In the genomic region with DNA sequence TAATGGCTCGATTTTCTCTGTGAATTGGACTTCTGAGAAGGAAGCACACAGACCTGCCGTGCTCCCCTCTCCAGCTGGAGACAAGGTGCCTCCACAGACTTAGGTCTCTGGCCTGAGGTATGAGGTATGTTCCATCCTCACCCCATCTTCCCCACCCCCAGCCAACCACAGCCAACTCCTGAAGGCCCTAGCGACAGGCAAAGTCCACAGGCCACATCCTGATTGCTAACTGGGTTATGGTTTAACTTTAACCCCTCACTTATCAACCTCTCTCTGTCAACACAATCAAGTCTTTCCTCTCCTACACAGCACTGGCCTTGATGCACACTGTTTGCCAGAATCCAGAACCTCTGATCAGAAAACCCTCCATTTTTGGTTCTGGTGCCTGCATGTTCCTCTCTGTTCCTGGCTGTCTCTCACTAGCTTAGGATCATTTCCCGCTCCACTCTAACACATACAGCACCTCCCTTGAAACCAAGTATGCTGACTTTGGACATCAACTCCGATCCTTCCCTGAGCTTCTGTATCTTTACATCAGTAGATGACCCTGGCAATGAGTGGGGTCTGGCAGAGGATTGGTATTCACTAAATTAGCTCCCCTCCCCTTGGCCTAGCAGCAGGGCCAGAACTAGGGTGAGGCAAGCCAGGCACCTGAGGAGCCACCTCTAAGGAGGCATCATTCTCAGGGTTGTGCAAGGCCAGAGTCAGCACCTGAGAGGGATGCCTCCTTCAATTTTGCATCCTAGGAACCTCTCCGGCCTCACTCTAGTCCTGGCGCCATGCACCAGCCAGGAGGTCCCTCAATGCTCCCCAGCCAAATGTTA, we compare ENCODE assay signal across 11 cellular contexts. TPM values are rescaled to one million over a fixed set of nuclear protein-coding genes. Genes with fewer than 3 reads are reported as not detected.
DNase-seq lines count a peak whose midpoint lies in the region; ATAC-seq and TF ChIP-seq lines count a peak whose summit lies in the region.
"Had no signal": no experiment of that assay in that cellular context is flagged by ENCODE, and none has a peak within 500 bp of the region (broad histone marks: within the 10 kb centered on the region; RNA-seq: fewer than 3 reads in every experiment).

No MANE protein-coding gene starts in this region.

- H3K79me2 ChIP-seq in Loucy (ENCODE audit: insufficient read depth, low read length), result no peaks in the 10 kb centered on the region

- no peaks in the 10 kb centered on the region for H3K27me3 Mint-ChIP-seq in naive thymus-derived CD8-positive, alpha-beta T cell
- peaks cover 4% of the 10 kb centered on the region for H3K27me3 Mint-ChIP-seq in MCF 10A (ENCODE audit: insufficient read depth, unreplicated experiment)

- H3K4me1 Mint-ChIP-seq in naive thymus-derived CD8-positive, alpha-beta T cell, result peaks cover 17 to 39% (median 29%) of the 10 kb centered on the region in 4 donors
- no peaks in the 10 kb centered on the region for H3K4me1 Mint-ChIP-seq in MCF 10A (ENCODE audit: insufficient read depth, unreplicated experiment)

- H3K9me3 Mint-ChIP-seq in naive thymus-derived CD8-positive, alpha-beta T cell, result peaks cover 0 to 3% (median 0%) of the 10 kb centered on the region in 9 donors
- H3K9me3 Mint-ChIP-seq in MCF 10A (ENCODE audit: unreplicated experiment), result no peaks in the 10 kb centered on the region

- H3K4me3 Mint-ChIP-seq in naive thymus-derived CD8-positive, alpha-beta T cell, result no peak overlapping the region
- no peak overlapping the region for H3K4me3 Mint-ChIP-seq in MCF 10A (ENCODE audit: unreplicated experiment)

- no peak overlapping the region for H3K27ac Mint-ChIP-seq in naive thymus-derived CD8-positive, alpha-beta T cell
- H3K27ac Mint-ChIP-seq in MCF 10A (ENCODE audit: low read depth, unreplicated experiment), result no peak overlapping the region

- DNase-seq in activated T-helper 1 cell treated with Interleukin-2 at 50 U/mL for 16 hours (ENCODE audit: low read depth) (peak; percentile 41), omental fat pad (ENCODE audit: low spot score) (no peak), HEK293T (ENCODE audit: extremely low spot score) (no peak), MCF 10A (ENCODE audit: unreplicated experiment) (no peak)
- peak in 8 of 10 donors; percentile 26 to 80 (median 62) for DNase-seq in naive thymus-derived CD8-positive, alpha-beta T cell
- DNase-seq: COR-L47, NCI-H1417 had no signal

- no TSS peak for BruUV-seq in MCF 10A (replicated peaks; lab: Mats Ljungman, UMichigan)

- peaks cover 20% of the 10 kb centered on the region for H3K4me1 ChIP-seq in Loucy (ENCODE audit: insufficient read depth, low read length, poor library complexity, severe bottlenecking)

- peaks cover 11 to 26% (median 21%) of the 10 kb centered on the region in 3 donors for H3K36me3 Mint-ChIP-seq in naive thymus-derived CD8-positive, alpha-beta T cell
- H3K36me3 Mint-ChIP-seq in MCF 10A (ENCODE audit: insufficient read depth, unreplicated experiment), result no peaks in the 10 kb centered on the region

- peak overlapping the region; percentile 19; the same call in 1 of the 2 replicates for H2AFZ ChIP-seq in Loucy (ENCODE audit: low read length)

- CTCF ChIA-PET in HEK293T (lab: Yijun Ruan, JAX), result interaction anchor here (0.6 to 1.2 kb wide), 3 partner anchors 9 to 151 kb away, joined by 3 to 16 read pairs (median 4); no protein-coding TSS in a partner anchor
- CTCF ChIA-PET in MCF 10A (lab: Yijun Ruan, JAX), result interaction anchor here (0.5 to 1.1 kb wide), 5 partner anchors 31 to 150 kb away, joined by 3 to 5 read pairs (median 3); no protein-coding TSS in a partner anchor

- TF ChIP-seq CTCF in Loucy (conservative IDR thresholded peaks at IDR 0.05; ENCODE audit: low read length), result no peak
- TF ChIP-seq CTCF in omental fat pad (IDR thresholded peaks at IDR 0.05), result no peak
- no peak for TF ChIP-seq CTCF in MCF 10A (IDR thresholded peaks at IDR 0.05; ENCODE audit: unreplicated experiment)

- no peaks in the 10 kb centered on the region for H3F3A ChIP-seq in Loucy (ENCODE audit: low read depth)

- no peak overlapping the region for H3K4me3 ChIP-seq in Loucy (ENCODE audit: low read length, poor library complexity, severe bottlenecking)
- H3K4me3 ChIP-seq: tibial nerve had no signal

- H3K9ac ChIP-seq in Loucy (ENCODE audit: low read depth, low read length, poor library complexity, severe bottlenecking), result no peak overlapping the region

- H4K20me1 ChIP-seq in Loucy (ENCODE audit: insufficient read depth, low read length, poor library complexity, severe bottlenecking), result no peaks in the 10 kb centered on the region

- ATAC-seq in GM18508 (IDR thresholded peaks at IDR 0.05; ENCODE audit: insufficient read depth, unreplicated experiment) (peak; percentile 53), omental fat pad (ENCODE audit: low FRiP score) (no peak), GM21390 (IDR thresholded peaks at IDR 0.05; ENCODE audit: unreplicated experiment) (no peak)
- peak; percentile 43 to 65 for ATAC-seq in naive thymus-derived CD8-positive, alpha-beta T cell

- H3K27me3 ChIP-seq in Loucy (ENCODE audit: insufficient read depth, low read length, poor library complexity, severe bottlenecking), result no peaks in the 10 kb centered on the region
- H3K27me3 ChIP-seq: tibial nerve had no signal

- H3K9me2 ChIP-seq in Loucy (replicated peaks; ENCODE audit: low read depth, low read length), result no peaks in the 10 kb centered on the region

- POLR2A ChIA-PET in naive thymus-derived CD8-positive, alpha-beta T cell (lab: Charles Lee), result interaction anchor here (0.5 to 2.6 kb wide), 20 partner anchors 10 to 802 kb away, joined by 3 to 34 read pairs (median 4); a partner anchor contains a TSS
- POLR2A ChIA-PET in HEK293T (lab: Yijun Ruan, JAX) (no interaction called here), MCF 10A (lab: Yijun Ruan, JAX) (interaction anchor here (0.6 to 1.2 kb wide), 4 partner anchors 11 to 420 kb away, joined by 3 to 4 read pairs (median 3); a partner anchor contains a TSS)

- H3K4me2 ChIP-seq in Loucy (ENCODE audit: low read depth, low read length, poor library complexity, severe bottlenecking), result peak overlapping the region; percentile 28

- intact Hi-C loops in MCF 10A (cut with micrococcal nuclease), result no loop called here

- H3K9me3 ChIP-seq in Loucy (ENCODE audit: insufficient read depth, low read depth, low read length), result no peaks in the 10 kb centered on the region
- H3K9me3 ChIP-seq: tibial nerve had no signal

- no peaks in the 10 kb centered on the region for H3K36me3 ChIP-seq in Loucy (ENCODE audit: insufficient read depth, low read length)
- H3K36me3 ChIP-seq: tibial nerve had no signal

TF ChIP-seq in HEK293T, 16 proteins besides CTCF, POLR2A, EP300 and RAD21:
- TF ChIP-seq LEF1 (IDR thresholded peaks at IDR 0.05; ENCODE audit: borderline replicate concordance) (no peak), ZNF384 (IDR thresholded peaks at IDR 0.05) (no peak), FOXA1 (IDR thresholded peaks at IDR 0.05) (no peak), ARNT (IDR thresholded peaks at IDR 0.05) (no peak), L3MBTL2 (conservative IDR thresholded peaks at IDR 0.05) (no peak), FOXM1 (IDR thresholded peaks at IDR 0.05; ENCODE audit: borderline replicate concordance) (no peak), CTBP1 (IDR thresholded peaks at IDR 0.05; ENCODE audit: borderline replicate concordance) (no peak), SP1 (IDR thresholded peaks at IDR 0.05) (no peak), BHLHE40 (IDR thresholded peaks at IDR 0.05; ENCODE audit: borderline replicate concordance) (no peak), SUZ12 (IDR thresholded peaks at IDR 0.05) (no peak), TARDBP (IDR thresholded peaks at IDR 0.05) (no peak)
- TF ChIP-seq, protein P1, sequence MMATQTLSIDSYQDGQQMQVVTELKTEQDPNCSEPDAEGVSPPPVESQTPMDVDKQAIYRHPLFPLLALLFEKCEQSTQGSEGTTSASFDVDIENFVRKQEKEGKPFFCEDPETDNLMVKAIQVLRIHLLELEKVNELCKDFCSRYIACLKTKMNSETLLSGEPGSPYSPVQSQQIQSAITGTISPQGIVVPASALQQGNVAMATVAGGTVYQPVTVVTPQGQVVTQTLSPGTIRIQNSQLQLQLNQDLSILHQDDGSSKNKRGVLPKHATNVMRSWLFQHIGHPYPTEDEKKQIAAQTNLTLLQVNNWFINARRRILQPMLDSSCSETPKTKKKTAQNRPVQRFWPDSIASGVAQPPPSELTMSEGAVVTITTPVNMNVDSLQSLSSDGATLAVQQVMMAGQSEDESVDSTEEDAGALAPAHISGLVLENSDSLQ (IDR thresholded peaks at IDR 0.05), result no peak
TF ChIP-seq in HEK293T: peak in this region for 0.

RNA-seq across cellular contexts. Expression of a gene that starts 22.0 kb away (rescaled TPM):
- total RNA-seq in naive thymus-derived CD8-positive, alpha-beta T cell, result 100 to 1,000 TPM; 157 to 161 TPM
- polyA plus RNA-seq in naive thymus-derived CD8-positive, alpha-beta T cell, result 100 to 1,000 TPM; 120 to 195 (median 159) TPM
- total RNA-seq in omental fat pad (10 to 100 TPM in 3 of 4 donors, 1 to 10 TPM in 1; 9.9 to 35.9 (median 13.7) TPM), MCF 10A (2022) (0.10 TPM in 1 of 2 replicates, not detected in the other)

RNA-seq across cellular contexts. Expression of a gene that starts 26.4 kb away (rescaled TPM):
- total RNA-seq in naive thymus-derived CD8-positive, alpha-beta T cell, result not detected
- not detected for polyA plus RNA-seq in naive thymus-derived CD8-positive, alpha-beta T cell
- under 1 TPM in 2 of 4 donors, not detected in 2; 0.28 to 0.47 TPM for total RNA-seq in omental fat pad
- total RNA-seq in MCF 10A (2022), result not detected in 2 replicates

RNA-seq across cellular contexts. Expression of a gene that starts 49.4 kb away (rescaled TPM):
- total RNA-seq in naive thymus-derived CD8-positive, alpha-beta T cell, result 10 to 100 TPM; 11.2 to 12.6 TPM
- polyA plus RNA-seq in naive thymus-derived CD8-positive, alpha-beta T cell, result 1 to 10 TPM; 1.9 to 3.4 (median 3.2) TPM
- total RNA-seq in omental fat pad, result 1 to 10 TPM; 1.3 to 2.5 (median 2.4) TPM
- total RNA-seq in MCF 10A (2022), result 11.9 and 17.7 TPM in 2 replicates

RNA-seq across cellular contexts. Expression of a gene that starts 50.2 kb away (rescaled TPM):
- total RNA-seq in naive thymus-derived CD8-positive, alpha-beta T cell, result not detected
- polyA plus RNA-seq in naive thymus-derived CD8-positive, alpha-beta T cell, result not detected
- total RNA-seq in omental fat pad (10 to 100 TPM in 1 of 4 donors, 1 to 10 TPM in 3; 1.1 to 10.2 (median 2.0) TPM), MCF 10A (2022) (0.32 TPM in 1 of 2 replicates, not detected in the other)

Comparison
In these comparisons a context has a peak if more than half of its experiments do, and no peak if none do; other contexts are left out.
1. ATAC-seq: peak in GM18508 (single experiment) and naive thymus-derived CD8-positive, alpha-beta T cell (2 of 2); none in omental fat pad (single experiment) and GM21390 (single experiment).
2. DNase-seq: peak in activated T-helper 1 cell treated with Interleukin-2 at 50 U/mL for 16 hours (single experiment) and naive thymus-derived CD8-positive, alpha-beta T cell (8 of 10); none in omental fat pad (single experiment), HEK293T (single experiment) and MCF 10A (single experiment).